ENCODE assay signal across 8 cellular contexts in the genomic region with DNA sequence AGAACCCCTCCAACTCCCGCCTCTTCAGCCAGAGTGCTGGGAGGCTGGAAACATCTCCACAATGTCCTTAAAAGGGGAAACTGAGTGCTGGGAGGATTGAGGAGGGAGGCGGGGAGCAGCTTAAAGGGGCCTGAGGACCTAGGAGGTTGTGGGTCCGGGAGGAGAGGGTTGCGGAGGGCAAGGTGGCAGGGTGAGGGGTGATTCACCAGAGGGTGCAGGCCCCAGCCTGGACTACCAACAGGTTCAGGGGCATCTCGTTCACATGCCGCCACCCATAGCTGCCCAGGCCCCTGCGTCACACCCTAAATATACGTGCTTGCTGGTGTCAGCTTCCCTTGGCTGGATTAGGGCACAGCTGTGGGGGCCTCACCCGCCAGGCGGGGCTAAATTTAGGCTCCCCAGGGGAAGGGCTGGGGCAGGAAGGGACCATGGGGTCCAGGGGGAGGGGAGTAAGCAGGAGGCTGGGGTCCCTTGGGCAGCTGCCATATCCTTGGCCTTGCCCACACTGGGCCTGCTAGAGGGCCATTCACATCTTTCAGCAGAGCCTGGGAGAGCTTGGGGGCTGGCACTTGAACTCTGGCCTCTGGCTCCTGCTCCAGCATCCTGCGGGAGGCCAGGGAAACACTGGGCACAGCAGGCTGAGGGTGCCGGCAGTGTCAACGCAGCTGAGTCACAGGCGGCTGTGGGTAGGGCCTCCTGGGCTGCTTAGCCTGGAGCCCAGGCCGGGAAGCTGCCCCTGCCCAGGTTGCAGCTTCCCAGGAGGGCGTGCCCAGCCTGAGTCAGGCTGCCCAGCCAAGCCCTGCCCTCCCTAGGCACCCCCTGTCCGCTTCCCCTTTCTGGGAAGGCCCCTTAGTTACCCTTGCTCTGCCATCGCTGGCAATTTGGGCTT. TPM values are rescaled to one million over a fixed set of nuclear protein-coding genes. Genes with fewer than 3 reads are reported as not detected.
DNase-seq lines count a peak whose midpoint lies in the region; ATAC-seq and TF ChIP-seq lines count a peak whose summit lies in the region.

No MANE protein-coding gene starts in this region.

- peaks cover 0 to 2% (median 0%) of the 10 kb centered on the region in 5 donors for H3K9me3 Mint-ChIP-seq in CD8-positive, alpha-beta memory T cell
- H3K9me3 Mint-ChIP-seq in activated CD4-positive, alpha-beta memory T cell treated with anti-CD3 and anti-CD28 coated beads for 36 hours = no peaks in the 10 kb centered on the region

- intact Hi-C loops in activated CD4-positive, alpha-beta memory T cell treated with anti-CD3 and anti-CD28 coated beads for 36 hours (cut with micrococcal nuclease) = no loop called here

- peak in 3 of 5 donors; percentile 28 to 65 (median 28) for DNase-seq in CD8-positive, alpha-beta memory T cell
- peak; percentile 36 for DNase-seq in KBM-7
- peak; percentile 69 for DNase-seq in activated CD4-positive, alpha-beta memory T cell treated with anti-CD3 and anti-CD28 coated beads for 36 hours
- peak; percentile 87 to 94 for DNase-seq in foreskin fibroblast
- DNase-seq in GM20000 (ENCODE audit: low spot score) = no peak
- DNase-seq in NCI-H1694 treated with DMSO at 0.1 percent for 48 hours (lab: John Stamatoyannopoulos, UW) = no peak

- no peak overlapping the region for H2AFZ ChIP-seq in parathyroid adenoma

- no peaks in the 10 kb centered on the region for H3K27me3 ChIP-seq in CD8-positive, alpha-beta memory T cell (ENCODE audit: insufficient read depth, low read length, poor library complexity, severe bottlenecking)
- no peaks in the 10 kb centered on the region for H3K27me3 ChIP-seq in parathyroid adenoma (ENCODE audit: control insufficient read depth, insufficient read depth, low read length)

- H3K4me3 ChIP-seq in CD8-positive, alpha-beta memory T cell (ENCODE audit: low read length) = peak overlapping the region; percentile 89
- peak overlapping the region; percentile 74 to 75 for H3K4me3 ChIP-seq in foreskin fibroblast (ENCODE audit: low read depth in 1 of 2, low read length in 2 of 2)
- peak overlapping the region; percentile 33 for H3K4me3 ChIP-seq in parathyroid adenoma (ENCODE audit: low read depth, low read length)

- H3K79me2 ChIP-seq in parathyroid adenoma = no peaks in the 10 kb centered on the region

- no peaks in the 10 kb centered on the region for H3K27me3 Mint-ChIP-seq in CD8-positive, alpha-beta memory T cell
- H3K27me3 Mint-ChIP-seq in activated CD4-positive, alpha-beta memory T cell treated with anti-CD3 and anti-CD28 coated beads for 36 hours = no peaks in the 10 kb centered on the region

- no peak overlapping the region for H3K9ac ChIP-seq in parathyroid adenoma

- peaks cover 21% of the 10 kb centered on the region for H3K36me3 ChIP-seq in CD8-positive, alpha-beta memory T cell (ENCODE audit: insufficient read depth, low read length)
- H3K36me3 ChIP-seq in parathyroid adenoma (ENCODE audit: control insufficient read depth, insufficient read depth, low read length) = no peaks in the 10 kb centered on the region

- peak overlapping the region; percentile 89 for H3K27ac ChIP-seq in CD8-positive, alpha-beta memory T cell (ENCODE audit: low read depth, low read length)
- H3K27ac ChIP-seq in parathyroid adenoma = peak overlapping the region; percentile 26

- H3K4me1 Mint-ChIP-seq in CD8-positive, alpha-beta memory T cell = peaks cover 40 to 62% (median 43%) of the 10 kb centered on the region in 3 donors
- H3K4me1 Mint-ChIP-seq in activated CD4-positive, alpha-beta memory T cell treated with anti-CD3 and anti-CD28 coated beads for 36 hours (ENCODE audit: low read depth) = peaks cover 33% of the 10 kb centered on the region

- H3K27ac Mint-ChIP-seq in CD8-positive, alpha-beta memory T cell = peak overlapping the region; percentile 78 to 97 (median 92)
- peak overlapping the region; percentile 86 for H3K27ac Mint-ChIP-seq in activated CD4-positive, alpha-beta memory T cell treated with anti-CD3 and anti-CD28 coated beads for 36 hours

- POLR2A ChIA-PET in CD8-positive, alpha-beta memory T cell (lab: Charles Lee) = interaction anchor here (0.6 to 3.4 kb wide), 13 partner anchors 10 to 1906 kb away, joined by 3 to 32 read pairs (median 4); partner anchors contain the start of genes AIP and PCNX3
- POLR2A ChIA-PET in activated CD4-positive, alpha-beta memory T cell treated with anti-CD3 and anti-CD28 coated beads for 36 hours (lab: Charles Lee) = interaction anchor here (1.1 to 3.7 kb wide), 9 partner anchors 11 to 158 kb away, joined by 3 to 68 read pairs (median 5); partner anchors contain the start of genes KCNK7, MAP3K11, PCNX3 and RELA

- H3K9me3 ChIP-seq in CD8-positive, alpha-beta memory T cell (ENCODE audit: low read length) = no peaks in the 10 kb centered on the region
- no peaks in the 10 kb centered on the region for H3K9me3 ChIP-seq in parathyroid adenoma (ENCODE audit: control insufficient read depth, low read length)

- peaks cover 46% of the 10 kb centered on the region for H3K4me1 ChIP-seq in CD8-positive, alpha-beta memory T cell (ENCODE audit: insufficient read depth, low read length)
- peaks cover 3% of the 10 kb centered on the region for H3K4me1 ChIP-seq in parathyroid adenoma

- CTCF ChIA-PET in CD8-positive, alpha-beta memory T cell (lab: Charles Lee) = interaction anchor here (1.3 to 6.5 kb wide), 6 partner anchors 11 to 36 kb away, joined by 3 to 66 read pairs (median 14); no protein-coding TSS in a partner anchor
- CTCF ChIA-PET in activated CD4-positive, alpha-beta memory T cell treated with anti-CD3 and anti-CD28 coated beads for 36 hours (lab: Charles Lee) = interaction anchor here (6.6 to 8.9 kb wide), 2 partner anchors 13 to 33 kb away, joined by 126 to 176 read pairs; no protein-coding TSS in a partner anchor

- TF ChIP-seq CTCF in foreskin fibroblast (IDR thresholded peaks at IDR 0.05; ENCODE audit: low read depth, low read length) = no peak
- no peak for TF ChIP-seq CTCF in parathyroid adenoma (IDR thresholded peaks at IDR 0.05)
- no peak for TF ChIP-seq CTCF in GM20000 (IDR thresholded peaks at IDR 0.05; ENCODE audit: extremely low read depth, missing control alignments)

- no peak for ATAC-seq in HG03571 (IDR thresholded peaks at IDR 0.05; ENCODE audit: unreplicated experiment)

- in situ Hi-C loops in KBM-7 (cut with MboI; ENCODE audit: low pct_unique_long_range_greater_than_20kb, low sequenced_read_pairs) = no loop called here

- peak overlapping the region; percentile 63 for H3K4me2 ChIP-seq in parathyroid adenoma (ENCODE audit: low read length)

- H3K36me3 Mint-ChIP-seq in CD8-positive, alpha-beta memory T cell = peaks cover 0 to 52% (median 6%) of the 10 kb centered on the region in 3 donors
- peaks cover 43% of the 10 kb centered on the region for H3K36me3 Mint-ChIP-seq in activated CD4-positive, alpha-beta memory T cell treated with anti-CD3 and anti-CD28 coated beads for 36 hours

- peak overlapping the region; percentile 87 to 99 (median 89) for H3K4me3 Mint-ChIP-seq in CD8-positive, alpha-beta memory T cell
- peak overlapping the region; percentile 89 for H3K4me3 Mint-ChIP-seq in activated CD4-positive, alpha-beta memory T cell treated with anti-CD3 and anti-CD28 coated beads for 36 hours

RNA-seq across cellular contexts. Expression of gene EHBP1L1, which starts 1.3 kb away (rescaled TPM):
- total RNA-seq in CD8-positive, alpha-beta memory T cell = 100 to 1,000 TPM in 1 of 2 experiments, 10 to 100 TPM in 1; 97.3 to 100 TPM
- polyA plus RNA-seq in CD8-positive, alpha-beta memory T cell = 25.1 TPM
- total RNA-seq in activated CD4-positive, alpha-beta memory T cell treated with anti-CD3 and anti-CD28 coated beads for 36 hours = 100 to 1,000 TPM; 137 to 141 TPM

RNA-seq across cellular contexts. Expression of gene FAM89B, which starts 4.8 kb away (rescaled TPM):
- total RNA-seq in CD8-positive, alpha-beta memory T cell = 10 to 100 TPM; 30.8 to 34.1 TPM
- polyA plus RNA-seq in CD8-positive, alpha-beta memory T cell = 138 TPM
- total RNA-seq in activated CD4-positive, alpha-beta memory T cell treated with anti-CD3 and anti-CD28 coated beads for 36 hours = 10 to 100 TPM; 25.3 to 28.3 TPM

RNA-seq across cellular contexts. Expression of gene ZNRD2, which starts 6.8 kb away (rescaled TPM):
- total RNA-seq in CD8-positive, alpha-beta memory T cell = 10 to 100 TPM; 69.6 to 77.9 TPM
- polyA plus RNA-seq in CD8-positive, alpha-beta memory T cell = 81.4 TPM
- 10 to 100 TPM; 48.1 to 51.1 TPM for total RNA-seq in activated CD4-positive, alpha-beta memory T cell treated with anti-CD3 and anti-CD28 coated beads for 36 hours

RNA-seq across cellular contexts. Expression of gene KCNK7, which starts 18.5 kb away (rescaled TPM):
- total RNA-seq in CD8-positive, alpha-beta memory T cell = under 1 TPM; 0.59 to 0.64 TPM
- not detected for polyA plus RNA-seq in CD8-positive, alpha-beta memory T cell
- total RNA-seq in activated CD4-positive, alpha-beta memory T cell treated with anti-CD3 and anti-CD28 coated beads for 36 hours = under 1 TPM; 0.29 to 0.31 TPM

RNA-seq across cellular contexts. Expression of gene LTBP3, which starts 19.0 kb away (rescaled TPM):
- total RNA-seq in CD8-positive, alpha-beta memory T cell = 10 to 100 TPM; 33.2 to 35.4 TPM
- polyA plus RNA-seq in CD8-positive, alpha-beta memory T cell = 17.9 TPM
- total RNA-seq in activated CD4-positive, alpha-beta memory T cell treated with anti-CD3 and anti-CD28 coated beads for 36 hours = 10 to 100 TPM; 60.7 to 63.3 TPM

Comparison
In these comparisons a context has a peak if more than half of its experiments do, and no peak if none do; other contexts are left out.
1. DNase-seq: peak in CD8-positive, alpha-beta memory T cell (3 of 5), KBM-7 (single experiment), activated CD4-positive, alpha-beta memory T cell treated with anti-CD3 and anti-CD28 coated beads for 36 hours (single experiment) and foreskin fibroblast (2 of 2); none in GM20000 (single experiment) and NCI-H1694 treated with DMSO at 0.1 percent for 48 hours (single experiment).
2. H3K4me3 ChIP-seq: peak in every context shown above with its lines; median percentile 89 in CD8-positive, alpha-beta memory T cell; 74 in foreskin fibroblast; 33 in parathyroid adenoma.